In the genomic region with DNA sequence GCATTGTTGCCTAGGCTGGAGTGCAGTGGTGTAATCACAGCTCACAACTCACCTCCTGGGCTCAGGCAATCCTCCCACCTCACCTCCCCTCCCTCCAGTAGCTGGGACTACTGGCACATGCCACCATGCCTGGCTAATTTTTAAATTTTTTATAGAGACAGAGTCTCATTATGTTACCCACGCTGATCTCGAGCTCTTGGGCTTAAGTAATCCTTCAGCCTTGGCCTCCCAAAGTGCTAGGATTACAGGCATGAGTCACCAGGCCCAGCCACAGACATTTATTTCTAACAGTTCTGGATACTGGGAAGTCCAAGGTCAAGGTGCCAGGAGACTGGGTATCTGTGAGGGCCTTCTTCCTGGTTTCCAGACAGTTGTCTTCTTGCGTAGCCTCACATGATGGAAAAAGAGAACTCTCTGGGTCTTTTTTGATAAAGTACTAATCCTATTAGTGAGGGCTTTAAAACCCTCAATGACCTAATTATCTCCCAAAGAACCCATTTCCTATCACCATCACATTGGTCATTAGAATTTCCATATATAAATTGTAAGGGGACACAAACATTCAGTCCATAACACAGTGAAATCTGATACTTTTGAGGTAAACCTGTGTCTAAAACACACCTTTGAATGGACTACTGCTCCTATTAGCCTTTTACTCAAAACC, we compare ENCODE assay signal across 8 cellular contexts.
DNase-seq lines count a peak whose midpoint lies in the region; ATAC-seq and TF ChIP-seq lines count a peak whose summit lies in the region.

No MANE protein-coding gene starts in this region.

- H3K36me3 ChIP-seq in cardiac muscle cell (no peaks in the 10 kb centered on the region), body of pancreas (replicated peaks in 1 of 2; ENCODE audit: insufficient read depth in 1 of 2, low read depth in 2 of 2) (no peaks in the 10 kb centered on the region), aorta (ENCODE audit: control insufficient read depth in 1 of 2, insufficient read depth in 2 of 2, low read length in 1 of 2) (no peaks in the 10 kb centered on the region)

- 49 to 58% methylated on average over 3 of the region's 3 CpGs for WGBS in body of pancreas, 2 donors
- WGBS in aorta, 2 donors = 31 to 32% methylated on average over 3 of the region's 3 CpGs

- H3K9me3 ChIP-seq in cardiac muscle cell (ENCODE audit: low read depth) = no peaks in the 10 kb centered on the region
- no peaks in the 10 kb centered on the region for H3K9me3 ChIP-seq in body of pancreas
- no peaks in the 10 kb centered on the region for H3K9me3 ChIP-seq in aorta (ENCODE audit: control insufficient read depth, low read length)

- H3K27me3 ChIP-seq in cardiac muscle cell = no peaks in the 10 kb centered on the region
- no peaks in the 10 kb centered on the region for H3K27me3 ChIP-seq in body of pancreas
- H3K27me3 ChIP-seq in aorta (ENCODE audit: control insufficient read depth in 1 of 2, insufficient read depth in 2 of 2, low read length in 1 of 2) = no peaks in the 10 kb centered on the region

- no peak for TF ChIP-seq POLR2A in body of pancreas (IDR thresholded peaks at IDR 0.05)

- TF ChIP-seq CTCF in cardiac muscle cell (IDR thresholded peaks at IDR 0.05; ENCODE audit: low read depth, low read length) = no peak
- no peak for TF ChIP-seq CTCF in body of pancreas (IDR thresholded peaks at IDR 0.05)

- DNase-seq in cardiac muscle cell (ENCODE audit: low read depth in 1 of 2, low spot score in 1 of 2) (peak in 1 of 2 donors; percentile 75), Right ventricle myocardium inferior (ENCODE audit: missing footprints) (no peak), body of pancreas (peak; percentile 29 to 60 (median 42)), medulla oblongata (ENCODE audit: extremely low spot score) (peak; percentile 21), aorta (peak in 1 of 2 donors; percentile 54)
- no peak for DNase-seq in activated effector memory CD4-positive, alpha-beta T cell treated with anti-CD3 and anti-CD28 coated beads, Interleukin-2, amount 50 U/mL, for 16 hours

- H3K27ac ChIP-seq in cardiac muscle cell (peak overlapping the region; percentile 97), body of pancreas (peak overlapping the region; percentile 30 to 77 (median 66)), aorta (ENCODE audit: low read depth in 1 of 2, low read length in 2 of 2) (peak overlapping the region; percentile 60 to 76)

- peaks cover 13% of the 10 kb centered on the region for H3K4me1 ChIP-seq in cardiac muscle cell (ENCODE audit: low read depth)
- peaks cover 29% of the 10 kb centered on the region for H3K4me1 ChIP-seq in body of pancreas
- H3K4me1 ChIP-seq in aorta (ENCODE audit: control insufficient read depth in 1 of 2, insufficient read depth in 2 of 2, low read length in 2 of 2) = peaks cover 0 to 5% of the 10 kb centered on the region in 2 donors

- no peak overlapping the region for H3K4me3 ChIP-seq in cardiac muscle cell
- no peak overlapping the region for H3K4me3 ChIP-seq in body of pancreas
- H3K4me3 ChIP-seq in aorta (ENCODE audit: low read length in 2 of 2) = no peak overlapping the region

- no peak for ATAC-seq in Right ventricle myocardium inferior
- ATAC-seq in body of pancreas = peak; percentile 74
- ATAC-seq in aorta (ENCODE audit: low FRiP score) = peak; percentile 81
- ATAC-seq in GM19452 (IDR thresholded peaks at IDR 0.05; ENCODE audit: unreplicated experiment) = no peak
- ATAC-seq in GM19035 (IDR thresholded peaks at IDR 0.05; ENCODE audit: unreplicated experiment) = no peak

- intact Hi-C loops in Right ventricle myocardium inferior (cut with DNase I) = loop anchor here (5.0 kb wide), 1 partner anchor 190 kb away; no protein-coding TSS in a partner anchor
- intact Hi-C loops in body of pancreas (cut with DNase I) = no loop called here
- intact Hi-C loops in aorta (cut with DNase I) = loop anchor here in 1 of 2 donors (10.0 kb wide), 1 partner anchor 67 kb away; a partner anchor contains a TSS

Comparison
In these comparisons a context has a peak if more than half of its experiments do, and no peak if none do; other contexts are left out.
1. DNase-seq: peak in body of pancreas (4 of 4) and medulla oblongata (single experiment); none in Right ventricle myocardium inferior (single experiment) and activated effector memory CD4-positive, alpha-beta T cell treated with anti-CD3 and anti-CD28 coated beads, Interleukin-2, amount 50 U/mL, for 16 hours (single experiment).
2. ATAC-seq: peak in body of pancreas (single experiment) and aorta (single experiment); none in Right ventricle myocardium inferior (single experiment), GM19452 (single experiment) and GM19035 (single experiment).
3. Peak in every context shown above with its lines, with median percentiles within 50 percentile points of each other: H3K27ac ChIP-seq.